In the genomic region with DNA sequence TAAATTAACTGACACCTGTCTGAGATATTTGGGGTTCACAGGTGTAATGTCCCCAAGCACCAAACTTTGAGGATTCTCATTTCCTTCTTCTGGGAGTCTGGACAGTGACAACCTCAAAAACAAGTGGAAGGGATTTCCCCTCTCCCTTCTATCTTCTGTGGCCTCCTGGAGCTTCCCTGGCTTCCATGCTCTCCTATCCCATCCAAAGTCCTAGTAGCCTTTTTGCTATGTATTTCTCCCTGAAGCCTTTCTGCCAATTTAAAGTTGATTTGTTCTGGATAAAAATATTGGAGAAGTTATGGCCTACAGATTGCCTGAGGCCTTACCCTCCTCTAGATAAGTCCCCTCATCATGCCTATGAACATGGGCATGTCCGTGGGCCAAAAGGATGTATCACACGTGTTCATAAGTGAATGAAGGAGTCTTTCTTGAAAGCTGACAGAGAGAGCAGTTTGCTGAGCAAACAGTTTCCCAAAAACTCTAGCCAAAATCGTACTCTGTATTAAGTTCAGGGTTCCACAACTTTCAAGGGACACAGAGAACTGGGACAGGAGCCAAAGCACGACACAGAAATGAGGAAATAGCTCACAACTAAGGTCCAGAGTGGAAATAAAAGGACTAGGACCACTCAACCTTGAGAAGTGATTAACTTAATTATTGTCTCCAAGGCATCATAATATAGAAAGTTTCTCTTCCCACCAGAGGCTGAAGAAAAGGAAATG, we compare ENCODE assay signal across 2 cellular contexts.
A peak's percentile ranks its signal among the peaks of the same experiment; 100 is the strongest.
TF ChIP-seq lines count a peak whose summit lies in the region.

No MANE protein-coding gene starts in this region.

TF ChIP-seq in IMR-90, 13 proteins besides CTCF, POLR2A, EP300 and RAD21:
- no peak for TF ChIP-seq NFE2L2 (IDR thresholded peaks at IDR 0.05; ENCODE audit: low read depth, low read length)
TF ChIP-seq in IMR-90: peak in this region for 0.

TF ChIP-seq in liver, 16 proteins besides CTCF, POLR2A, EP300 and RAD21:
- TF ChIP-seq EGR1 (IDR thresholded peaks at IDR 0.05; ENCODE audit: low read depth in 2 of 2) (peak in 1 of 2 donors; percentile 45), JUND (IDR thresholded peaks at IDR 0.05) (peak; percentile 51 to 80), GABPA (IDR thresholded peaks at IDR 0.05 in 1 of 2, conservative IDR thresholded peaks at IDR 0.05 in 1 of 2) (peak in 1 of 2 donors; percentile 59), FOXA1 (IDR thresholded peaks at IDR 0.05) (no peak), SP1 (IDR thresholded peaks at IDR 0.05) (peak; percentile 95), TAF1 (conservative IDR thresholded peaks at IDR 0.05) (no peak), RXRA (IDR thresholded peaks at IDR 0.05) (peak; percentile 73 to 85), FOXA2 (IDR thresholded peaks at IDR 0.05) (peak; percentile 50), HNF4A (conservative IDR thresholded peaks at IDR 0.05) (peak; percentile 99), YY1 (IDR thresholded peaks at IDR 0.05) (peak; percentile 45), HNF4G (IDR thresholded peaks at IDR 0.05) (peak; percentile 93), NR2F2 (IDR thresholded peaks at IDR 0.05) (no peak)
- TF ChIP-seq, protein P1, sequence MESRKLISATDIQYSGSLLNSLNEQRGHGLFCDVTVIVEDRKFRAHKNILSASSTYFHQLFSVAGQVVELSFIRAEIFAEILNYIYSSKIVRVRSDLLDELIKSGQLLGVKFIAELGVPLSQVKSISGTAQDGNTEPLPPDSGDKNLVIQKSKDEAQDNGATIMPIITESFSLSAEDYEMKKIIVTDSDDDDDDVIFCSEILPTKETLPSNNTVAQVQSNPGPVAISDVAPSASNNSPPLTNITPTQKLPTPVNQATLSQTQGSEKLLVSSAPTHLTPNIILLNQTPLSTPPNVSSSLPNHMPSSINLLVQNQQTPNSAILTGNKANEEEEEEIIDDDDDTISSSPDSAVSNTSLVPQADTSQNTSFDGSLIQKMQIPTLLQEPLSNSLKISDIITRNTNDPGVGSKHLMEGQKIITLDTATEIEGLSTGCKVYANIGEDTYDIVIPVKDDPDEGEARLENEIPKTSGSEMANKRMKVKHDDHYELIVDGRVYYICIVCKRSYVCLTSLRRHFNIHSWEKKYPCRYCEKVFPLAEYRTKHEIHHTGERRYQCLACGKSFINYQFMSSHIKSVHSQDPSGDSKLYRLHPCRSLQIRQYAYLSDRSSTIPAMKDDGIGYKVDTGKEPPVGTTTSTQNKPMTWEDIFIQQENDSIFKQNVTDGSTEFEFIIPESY (IDR thresholded peaks at IDR 0.05), result peak; percentile 63
- TF ChIP-seq, protein P2, sequence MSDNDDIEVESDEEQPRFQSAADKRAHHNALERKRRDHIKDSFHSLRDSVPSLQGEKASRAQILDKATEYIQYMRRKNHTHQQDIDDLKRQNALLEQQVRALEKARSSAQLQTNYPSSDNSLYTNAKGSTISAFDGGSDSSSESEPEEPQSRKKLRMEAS (IDR thresholded peaks at IDR 0.05), result peak; percentile 67
- TF ChIP-seq, protein P3, sequence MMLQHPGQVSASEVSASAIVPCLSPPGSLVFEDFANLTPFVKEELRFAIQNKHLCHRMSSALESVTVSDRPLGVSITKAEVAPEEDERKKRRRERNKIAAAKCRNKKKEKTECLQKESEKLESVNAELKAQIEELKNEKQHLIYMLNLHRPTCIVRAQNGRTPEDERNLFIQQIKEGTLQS (IDR thresholded peaks at IDR 0.05), result no peak
- TF ChIP-seq, protein P4, sequence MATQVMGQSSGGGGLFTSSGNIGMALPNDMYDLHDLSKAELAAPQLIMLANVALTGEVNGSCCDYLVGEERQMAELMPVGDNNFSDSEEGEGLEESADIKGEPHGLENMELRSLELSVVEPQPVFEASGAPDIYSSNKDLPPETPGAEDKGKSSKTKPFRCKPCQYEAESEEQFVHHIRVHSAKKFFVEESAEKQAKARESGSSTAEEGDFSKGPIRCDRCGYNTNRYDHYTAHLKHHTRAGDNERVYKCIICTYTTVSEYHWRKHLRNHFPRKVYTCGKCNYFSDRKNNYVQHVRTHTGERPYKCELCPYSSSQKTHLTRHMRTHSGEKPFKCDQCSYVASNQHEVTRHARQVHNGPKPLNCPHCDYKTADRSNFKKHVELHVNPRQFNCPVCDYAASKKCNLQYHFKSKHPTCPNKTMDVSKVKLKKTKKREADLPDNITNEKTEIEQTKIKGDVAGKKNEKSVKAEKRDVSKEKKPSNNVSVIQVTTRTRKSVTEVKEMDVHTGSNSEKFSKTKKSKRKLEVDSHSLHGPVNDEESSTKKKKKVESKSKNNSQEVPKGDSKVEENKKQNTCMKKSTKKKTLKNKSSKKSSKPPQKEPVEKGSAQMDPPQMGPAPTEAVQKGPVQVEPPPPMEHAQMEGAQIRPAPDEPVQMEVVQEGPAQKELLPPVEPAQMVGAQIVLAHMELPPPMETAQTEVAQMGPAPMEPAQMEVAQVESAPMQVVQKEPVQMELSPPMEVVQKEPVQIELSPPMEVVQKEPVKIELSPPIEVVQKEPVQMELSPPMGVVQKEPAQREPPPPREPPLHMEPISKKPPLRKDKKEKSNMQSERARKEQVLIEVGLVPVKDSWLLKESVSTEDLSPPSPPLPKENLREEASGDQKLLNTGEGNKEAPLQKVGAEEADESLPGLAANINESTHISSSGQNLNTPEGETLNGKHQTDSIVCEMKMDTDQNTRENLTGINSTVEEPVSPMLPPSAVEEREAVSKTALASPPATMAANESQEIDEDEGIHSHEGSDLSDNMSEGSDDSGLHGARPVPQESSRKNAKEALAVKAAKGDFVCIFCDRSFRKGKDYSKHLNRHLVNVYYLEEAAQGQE (IDR thresholded peaks at IDR 0.05), result peak; percentile 33
